Comparison of ENCODE assay signal across 12 cellular contexts in genomic region chr9:13911473-13911872, GRCh38.
A peak's percentile ranks its signal among the peaks of the same experiment; 100 is the strongest.
DNase-seq lines count a peak whose midpoint lies in the region; ATAC-seq and TF ChIP-seq lines count a peak whose summit lies in the region.
"Had no signal": no experiment of that assay in that cellular context is flagged by ENCODE, and none has a peak within 500 bp of the region (broad histone marks: within the 10 kb centered on the region; RNA-seq: fewer than 3 reads in every experiment).

No MANE protein-coding gene starts in this region.

- H3K4me1 Mint-ChIP-seq in osteocyte (ENCODE audit: unreplicated experiment): peaks cover 11% of the 10 kb centered on the region
- H3K4me1 Mint-ChIP-seq: CD4-positive, alpha-beta memory T cell had no signal

- peak overlapping the region; percentile 10 for H3K27ac Mint-ChIP-seq in osteocyte (ENCODE audit: unreplicated experiment)
- H3K27ac Mint-ChIP-seq: CD4-positive, alpha-beta memory T cell had no signal

- no peak for TF ChIP-seq CTCF in osteocyte (IDR thresholded peaks at IDR 0.05)

- POLR2A ChIA-PET in HEK293T (lab: Yijun Ruan, JAX): no interaction called here

- peaks cover 3% of the 10 kb centered on the region for H3K27me3 Mint-ChIP-seq in osteocyte (ENCODE audit: unreplicated experiment)
- H3K27me3 Mint-ChIP-seq: CD4-positive, alpha-beta memory T cell had no signal

- ATAC-seq in left lobe of liver: no peak
- ATAC-seq: A549 had no signal

- H3K4me3 Mint-ChIP-seq in osteocyte (ENCODE audit: unreplicated experiment): no peak overlapping the region
- H3K4me3 Mint-ChIP-seq: CD4-positive, alpha-beta memory T cell had no signal

- no peak for DNase-seq in HEK293T (ENCODE audit: extremely low spot score)
- peak; percentile 5 for DNase-seq in NCI-H2029 (lab: John Stamatoyannopoulos, UW)
- DNase-seq in NCI-H446 treated with DMSO at 0.1 percent for 48 hours (lab: John Stamatoyannopoulos, UW): peak; percentile 76
- no peak for DNase-seq in osteocyte (ENCODE audit: extremely low spot score, unreplicated experiment)
- no peak for DNase-seq in left lobe of liver (ENCODE audit: low spot score)
- DNase-seq in HPDE6-E6E7 (ENCODE audit: extremely low spot score): no peak
- DNase-seq: BE2C; CD4-positive, alpha-beta memory T cell; DMS153; DND-41; GDM1 had no signal

- peaks cover 3% of the 10 kb centered on the region for H3K9me3 Mint-ChIP-seq in osteocyte (ENCODE audit: unreplicated experiment)

- H3K36me3 Mint-ChIP-seq in osteocyte (ENCODE audit: unreplicated experiment): no peaks in the 10 kb centered on the region
- H3K36me3 Mint-ChIP-seq: CD4-positive, alpha-beta memory T cell had no signal

- CTCF ChIA-PET in HEK293T (lab: Yijun Ruan, JAX): no interaction called here

TF ChIP-seq in HEK293T, 16 proteins besides CTCF, POLR2A, EP300 and RAD21:
- TF ChIP-seq PKNOX1 (IDR thresholded peaks at IDR 0.05) (peak; percentile 66), FOXK2 (IDR thresholded peaks at IDR 0.05) (no peak)
TF ChIP-seq in HEK293T: peak in this region for 1.

Comparison
In these comparisons a context has a peak if more than half of its experiments do, and no peak if none do; other contexts are left out.
1. DNase-seq: peak in NCI-H2029 (single experiment) and NCI-H446 treated with DMSO at 0.1 percent for 48 hours (single experiment); none in HEK293T (single experiment), osteocyte (single experiment), left lobe of liver (single experiment) and HPDE6-E6E7 (single experiment).